17 cellular contexts compared by ENCODE assay signal in the genomic region with DNA sequence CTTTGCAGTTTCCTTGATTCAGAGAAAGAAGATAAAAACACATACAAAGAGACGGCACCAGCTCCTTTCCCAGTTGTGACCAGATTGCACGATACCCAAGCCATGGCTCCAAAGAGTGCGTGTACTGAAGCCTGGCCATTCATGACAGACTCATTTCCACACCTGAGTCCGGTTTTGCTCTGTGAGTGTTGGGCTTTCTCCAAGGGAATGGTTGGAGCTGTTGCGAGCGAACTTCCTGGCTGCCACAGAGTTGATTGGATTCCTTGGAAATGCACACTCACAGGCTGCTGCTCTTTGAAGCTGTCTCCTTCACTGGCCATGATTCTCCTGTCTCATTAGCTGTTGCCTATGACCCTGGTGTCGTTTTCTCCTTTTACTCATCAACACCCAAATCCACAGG. TPM values are rescaled to one million over a fixed set of nuclear protein-coding genes. Genes with fewer than 3 reads are reported as not detected.
DNase-seq lines count a peak whose midpoint lies in the region; ATAC-seq, FAIRE-seq and TF ChIP-seq lines count a peak whose summit lies in the region.
"Had no signal": no experiment of that assay in that cellular context is flagged by ENCODE, and none has a peak within 500 bp of the region (broad histone marks: within the 10 kb centered on the region; RNA-seq: fewer than 3 reads in every experiment).

No MANE protein-coding gene starts in this region.

- peak; percentile 15 for DNase-seq in M059J (ENCODE audit: low read depth)
- DNase-seq in H1 (ENCODE audit: low read depth in 1 of 2, low spot score in 2 of 2) = no peak
- no peak for DNase-seq in nephron progenitor cell
- DNase-seq in central memory CD4-positive, alpha-beta T cell = no peak
- no peak for DNase-seq in thyroid gland
- DNase-seq in dorsolateral prefrontal cortex = no peak
- DNase-seq: activated CD4-positive, alpha-beta T cell treated with anti-CD3 and anti-CD28 coated beads for 4 hours; activated gamma-delta T cell treated with Interleukin-2 at 50 U/mL for 16 hours; BE2C; H7; MG63; NCI-H2171; posterior cingulate gyrus; stimulated activated CD4-positive, alpha-beta T cell treated with anti-CD3 and anti-CD28 coated beads, Interleukin-2, amount 100 ng/mL, for 48 hours had no signal

- H3K4me3 ChIP-seq in BLaER1 = no peak overlapping the region
- H3K4me3 ChIP-seq in H1 (ENCODE audit: extremely low read depth in 1 of 4, insufficient read depth in 2 of 4, low read depth in 3 of 4, low read length in 4 of 4) = no peak overlapping the region
- H3K4me3 ChIP-seq in thyroid gland (replicated peaks in 1 of 3) = no peak overlapping the region
- peak overlapping the region in 16 of 59 donors; percentile 4 to 35 (median 20) for H3K4me3 ChIP-seq in dorsolateral prefrontal cortex
- H3K4me3 ChIP-seq: MG63 had no signal

- peaks cover 13% of the 10 kb centered on the region for H3K4me1 Mint-ChIP-seq in nephron progenitor cell

- H4K20me1 ChIP-seq in BLaER1 = no peaks in the 10 kb centered on the region
- no peaks in the 10 kb centered on the region for H4K20me1 ChIP-seq in H1 (replicated peaks in 1 of 2; ENCODE audit: control insufficient read depth in 1 of 2, insufficient read depth in 2 of 2, low read length in 2 of 2)

- no peaks in the 10 kb centered on the region for H3K36me3 ChIP-seq in BLaER1
- no peaks in the 10 kb centered on the region for H3K36me3 ChIP-seq in H1 (ENCODE audit: control insufficient read depth in 2 of 4, insufficient read depth in 4 of 4, low read length in 3 of 4)
- H3K36me3 ChIP-seq in thyroid gland = no peaks in the 10 kb centered on the region
- H3K36me3 ChIP-seq: BE2C, MG63 had no signal

- no peak overlapping the region for H2AK5ac ChIP-seq in H1 (ENCODE audit: low read depth, low read length)

- H4K91ac ChIP-seq in H1 (replicated peaks; ENCODE audit: insufficient read length, low read length) = no peak overlapping the region

- no peak overlapping the region for H2BK15ac ChIP-seq in H1 (ENCODE audit: low read length)

- H3K14ac ChIP-seq in H1 (ENCODE audit: insufficient read length) = no peak overlapping the region

- no peak overlapping the region for H3K4ac ChIP-seq in H1 (replicated peaks; ENCODE audit: insufficient read length, low read depth, low read length)

- peaks cover 24% of the 10 kb centered on the region for H3K4me1 ChIP-seq in BLaER1
- no peaks in the 10 kb centered on the region for H3K4me1 ChIP-seq in H1 (replicated peaks in 1 of 4; ENCODE audit: control insufficient read depth in 3 of 4, insufficient read depth in 4 of 4, low read length in 3 of 4)
- no peaks in the 10 kb centered on the region for H3K4me1 ChIP-seq in thyroid gland
- H3K4me1 ChIP-seq: BE2C had no signal

- H3K27ac ChIP-seq in BLaER1 (no peak overlapping the region), H1 (ENCODE audit: low read depth, low read length) (no peak overlapping the region), thyroid gland (no peak overlapping the region), dorsolateral prefrontal cortex (no peak overlapping the region)

- H3K23ac ChIP-seq in H1 (ENCODE audit: insufficient read length) = no peak overlapping the region

- TF ChIP-seq CTCF in H1 (IDR thresholded peaks at IDR 0.05; ENCODE audit: control extremely low read depth in 1 of 3, insufficient read depth in 1 of 3, low read depth in 1 of 3, low read length in 3 of 3) (no peak), nephron progenitor cell (IDR thresholded peaks at IDR 0.05) (no peak), thyroid gland (IDR thresholded peaks at IDR 0.05) (no peak), dorsolateral prefrontal cortex (IDR thresholded peaks at IDR 0.05 in 54 of 56, conservative IDR thresholded peaks at IDR 0.05 in 2 of 56; ENCODE audit: low read depth in 1 of 56, partially characterized antibody in 56 of 56) (no peak)

- FAIRE-seq in H1 (lab: Jason Lieb, UNC) = no peak

- no peak overlapping the region for H3K18ac ChIP-seq in H1 (ENCODE audit: extremely low read depth, low read length)

- POLR2A ChIA-PET in H1 (lab: Charles Lee; ENCODE audit: partially characterized antibody) = no interaction called here

- WGBS in H1 (ENCODE audit: extremely low coverage in 1 of 2, insufficient coverage in 1 of 2, insufficient read length in 1 of 2, insufficient replicate concordance in 2 of 2, low coverage in 1 of 2, low lambda C conversion rate in 2 of 2, missing lambda C conversion rate in 1 of 2), 2 experiments = 78% methylated on average over 7 of the region's 7 CpGs; no CpG with 5 or more reads in 1 of the 2 experiments
- 56 to 61% methylated on average over 7 of the region's 7 CpGs for WGBS in thyroid gland, 2 donors

- TF ChIP-seq POLR2A in H1 (IDR thresholded peaks at IDR 0.05; ENCODE audit: control extremely low read depth in 1 of 2, low read depth in 2 of 2, low read length in 2 of 2) = no peak
- TF ChIP-seq POLR2A in thyroid gland (IDR thresholded peaks at IDR 0.05) = no peak

- peak overlapping the region; percentile 68 for H3K27ac Mint-ChIP-seq in nephron progenitor cell

- H3K9me3 ChIP-seq in BLaER1 (peaks cover 6% of the 10 kb centered on the region), H1 (ENCODE audit: insufficient read depth in 2 of 2, low read depth in 1 of 2, low read length in 1 of 2) (no peaks in the 10 kb centered on the region; a peak in 1 of 4 replicates), thyroid gland (no peaks in the 10 kb centered on the region)
- H3K9me3 ChIP-seq: BE2C, MG63 had no signal

- H4K8ac ChIP-seq in H1 (ENCODE audit: extremely low read depth, insufficient read depth, low read length) = no peak overlapping the region

- H3K79me1 ChIP-seq in H1 (ENCODE audit: low read depth, low read length) = no peaks in the 10 kb centered on the region

- H3K4me3 Mint-ChIP-seq in nephron progenitor cell = no peak overlapping the region

- no peak overlapping the region for H3K56ac ChIP-seq in H1 (replicated peaks; ENCODE audit: insufficient read length, low read depth, low read length)

- CTCF ChIA-PET in H1 (lab: Charles Lee; ENCODE audit: partially characterized antibody) = interaction anchor here (1.0 to 1.5 kb wide), 2 partner anchors 29 to 111 kb away, joined by 3 read pairs; no protein-coding TSS in a partner anchor

- H3K9me3 Mint-ChIP-seq in nephron progenitor cell = peaks cover 4% of the 10 kb centered on the region

- H3K23me2 ChIP-seq in H1 (ENCODE audit: low read depth, low read length) = no peaks in the 10 kb centered on the region

- no peaks in the 10 kb centered on the region for H3K36me3 Mint-ChIP-seq in nephron progenitor cell (ENCODE audit: low read depth)

- peak overlapping the region; percentile 55 for H3K4me2 ChIP-seq in BLaER1
- H3K4me2 ChIP-seq in H1 (ENCODE audit: insufficient read depth in 1 of 2, low read depth in 2 of 2, low read length in 2 of 2) = no peak overlapping the region

- peak overlapping the region; percentile 28; the same call in 1 of the 2 replicates for H2AFZ ChIP-seq in H1 (ENCODE audit: low read length)

- H4K5ac ChIP-seq in H1 (ENCODE audit: insufficient read length, low read depth, low read length) = no peak overlapping the region

- H3K27me3 ChIP-seq in BLaER1 = no peaks in the 10 kb centered on the region
- no peaks in the 10 kb centered on the region for H3K27me3 ChIP-seq in H1 (replicated peaks in 1 of 4; ENCODE audit: control insufficient read depth in 3 of 4, extremely low read depth in 1 of 4, insufficient read depth in 3 of 4, low read length in 3 of 4)
- no peaks in the 10 kb centered on the region for H3K27me3 ChIP-seq in thyroid gland
- peaks cover 0 to 4% (median 0%) of the 10 kb centered on the region in 45 donors for H3K27me3 ChIP-seq in dorsolateral prefrontal cortex
- H3K27me3 ChIP-seq: MG63 had no signal

- TF ChIP-seq EP300 in H1 (IDR thresholded peaks at IDR 0.05; ENCODE audit: borderline replicate concordance in 1 of 2, low read depth in 2 of 2, low read length in 2 of 2) = no peak

- H2BK120ac ChIP-seq in H1 (replicated peaks; ENCODE audit: low read depth, low read length) = no peak overlapping the region

- no peak overlapping the region for H2BK5ac ChIP-seq in H1 (ENCODE audit: low read depth, low read length)

- intact Hi-C loops in thyroid gland (cut with DNase I) (no loop called here), dorsolateral prefrontal cortex (cut with DNase I) (no loop called here)

- no peak for ATAC-seq in HG03457 (IDR thresholded peaks at IDR 0.05; ENCODE audit: unreplicated experiment)
- ATAC-seq: esophagus mucosa had no signal

- no peaks in the 10 kb centered on the region for H3K27me3 Mint-ChIP-seq in nephron progenitor cell (ENCODE audit: low read depth, poor library complexity)

- no peaks in the 10 kb centered on the region for H3K79me2 ChIP-seq in H1 (ENCODE audit: control insufficient read depth in 1 of 2, insufficient read depth in 2 of 2, low read length in 2 of 2)

- H2BK20ac ChIP-seq in H1 (ENCODE audit: low read length) = no peak overlapping the region

- no peak overlapping the region for H3K9ac ChIP-seq in BLaER1
- no peak overlapping the region for H3K9ac ChIP-seq in H1 (replicated peaks in 1 of 4; ENCODE audit: extremely low read depth in 1 of 4, low read depth in 3 of 4, low read length in 3 of 4)

- no peak overlapping the region for H2BK12ac ChIP-seq in H1 (ENCODE audit: low read depth, low read length)

- no peak for TF ChIP-seq RAD21 in H1 (IDR thresholded peaks at IDR 0.05 in 1 of 2, conservative IDR thresholded peaks at IDR 0.05 in 1 of 2; ENCODE audit: low read depth in 2 of 2, low read length in 2 of 2)

TF ChIP-seq in H1, 55 proteins besides CTCF, POLR2A, EP300 and RAD21 (continues in another document):
- TF ChIP-seq CREB1 (IDR thresholded peaks at IDR 0.05) (no peak), SUZ12 (IDR thresholded peaks at IDR 0.05; ENCODE audit: low read length) (no peak), RNF2 (IDR thresholded peaks at IDR 0.05; ENCODE audit: borderline replicate concordance, low read depth, low read length, missing control alignments, poor library complexity, severe bottlenecking) (no peak)
- TF ChIP-seq, protein P1, sequence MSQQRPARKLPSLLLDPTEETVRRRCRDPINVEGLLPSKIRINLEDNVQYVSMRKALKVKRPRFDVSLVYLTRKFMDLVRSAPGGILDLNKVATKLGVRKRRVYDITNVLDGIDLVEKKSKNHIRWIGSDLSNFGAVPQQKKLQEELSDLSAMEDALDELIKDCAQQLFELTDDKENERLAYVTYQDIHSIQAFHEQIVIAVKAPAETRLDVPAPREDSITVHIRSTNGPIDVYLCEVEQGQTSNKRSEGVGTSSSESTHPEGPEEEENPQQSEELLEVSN (IDR thresholded peaks at IDR 0.05) = no peak

RNA-seq across cellular contexts. Expression of a gene that starts 44.0 kb away (rescaled TPM):
- total RNA-seq in M059J (2014; rRNA removed; shearing (Covaris generic)) = 2.4 and 4.7 TPM in 2 replicates
- total RNA-seq in H1 (2021; fragmentation: NEBNext Ultra II Directional; extraction: Animal tissue kit (Norgen Biotek cat#: 25700)) = 2.6 TPM in 2 replicates
- polyA plus RNA-seq in H1 (2011; rRNA removed) = 0.44 and 0.88 TPM in 2 replicates
- polyA plus RNA-seq in H1 (2011; cell fraction: cytosol; rRNA removed) = 0.89 TPM
- polyA plus RNA-seq in H1 (2011; cell fraction: nucleus; rRNA removed) = 0.41 TPM
- 1.6 to 3.0 TPM (median 1.9 TPM) in 4 replicates for polyA plus RNA-seq in H1 (2012, experiment 1 of 2)
- polyA plus RNA-seq in H1 (2012, experiment 2 of 2) = 0.21 TPM
- polyA plus RNA-seq in H1 (2013, experiment 1 of 2) = 1.2 TPM
- polyA plus RNA-seq in H1 (2013, experiment 2 of 2) = 1.2 TPM
- polyA minus RNA-seq in H1 (2011; rRNA and poly(A)+ RNA removed) = 1.2 and 2.0 TPM in 2 replicates
- polyA minus RNA-seq in H1 (2011; cell fraction: cytosol; rRNA and poly(A)+ RNA removed) = 2.1 TPM
- 2.7 TPM for polyA minus RNA-seq in H1 (2011; cell fraction: nucleus; rRNA and poly(A)+ RNA removed)
- total RNA-seq in thyroid gland (10 to 100 TPM; 10.3 to 15.2 (median 12.3) TPM), dorsolateral prefrontal cortex (10 to 100 TPM in 2 of 120 experiments, 1 to 10 TPM in 118; 2.7 to 12.5 (median 6.3) TPM)
